ENCODE assay signal across 27 cellular contexts in genomic region chr2:132391381-132391780, GRCh38. TPM values are rescaled to one million over a fixed set of nuclear protein-coding genes. Genes with fewer than 3 reads are reported as not detected.
"Had no signal": no experiment of that assay in that cellular context is flagged by ENCODE, and none has a peak within 500 bp of the region (broad histone marks: within the 10 kb centered on the region; RNA-seq: fewer than 3 reads in every experiment).

No MANE protein-coding gene starts in this region.

- ATAC-seq: effector memory CD8-positive, alpha-beta T cell; gastrocnemius medialis; heart left ventricle; left lobe of liver; mucosa of descending colon; natural killer cell treated with Interleukin-12 subunit alpha and Interleukin-12 subunit beta and Interleukin-15 and Interleukin-18, amount 100 ng/mL, for 72 hours; right cardiac atrium; stimulated activated naive B cell treated with anti-CD40 and anti-IgM and Interleukin-4, amounts not matched to agents 10 μg/mL and 1 μg/mL and 100 μg/mL, for 72 hours; upper lobe of right lung had no signal

- H3K27me3 ChIP-seq: gastrocnemius medialis, heart left ventricle, hepatocyte, spleen, suprapubic skin, transverse colon, upper lobe of right lung, uterus had no signal

- H3K9me3 Mint-ChIP-seq: stimulated activated naive CD8-positive, alpha-beta T cell treated with anti-CD3 and anti-CD28 coated beads, Interleukin-15, Interleukin-2, amounts not matched to agents 100 ng/mL and 50 ng/mL, for 24 hours had no signal

- H3K4me1 ChIP-seq: gastrocnemius medialis, heart left ventricle, prostate gland, spleen, suprapubic skin, transverse colon, upper lobe of right lung, uterus had no signal

- H3K79me2 ChIP-seq: hepatocyte had no signal

- H2AFZ ChIP-seq: hepatocyte had no signal

- H3K4me1 Mint-ChIP-seq: memory B cell; naive B cell; stimulated activated naive B cell treated with anti-CD40 and anti-IgM and Interleukin-4, amounts not matched to agents 10 μg/mL and 1 μg/mL and 100 μg/mL, for 72 hours had no signal

- H3K27ac Mint-ChIP-seq: effector memory CD8-positive, alpha-beta T cell; memory B cell; mesothelial cell of epicardium; natural killer cell treated with Interleukin-12 subunit alpha and Interleukin-12 subunit beta and Interleukin-15 and Interleukin-18, amount 100 ng/mL, for 72 hours; stimulated activated naive B cell treated with anti-CD40 and anti-IgM and Interleukin-4, amounts not matched to agents 10 μg/mL and 1 μg/mL and 100 μg/mL, for 72 hours; stimulated activated naive CD8-positive, alpha-beta T cell treated with anti-CD3 and anti-CD28 coated beads, Interleukin-15, Interleukin-2, amounts not matched to agents 100 ng/mL and 50 ng/mL, for 24 hours had no signal

- DNase-seq: effector memory CD8-positive, alpha-beta T cell; gastrocnemius medialis; heart left ventricle; kidney; mucosa of descending colon; naive B cell; nucleus accumbens; right cardiac atrium; spleen; stimulated activated CD4-positive, alpha-beta T cell treated with anti-CD3 and anti-CD28 coated beads, Interleukin-4, amount 100 ng/mL, for 4 hours; stimulated activated naive B cell treated with anti-CD40 and anti-IgM and Interleukin-4, amounts not matched to agents 10 μg/mL and 1 μg/mL and 100 μg/mL, for 72 hours; transverse colon; upper lobe of right lung; uterus had no signal

- H3K4me2 ChIP-seq: hepatocyte had no signal

- H3K27me3 Mint-ChIP-seq: effector memory CD8-positive, alpha-beta T cell; naive B cell; natural killer cell treated with Interleukin-12 subunit alpha and Interleukin-12 subunit beta and Interleukin-15 and Interleukin-18, amount 100 ng/mL, for 72 hours; stimulated activated naive B cell treated with anti-CD40 and anti-IgM and Interleukin-4, amounts not matched to agents 10 μg/mL and 1 μg/mL and 100 μg/mL, for 72 hours; stimulated activated naive CD8-positive, alpha-beta T cell treated with anti-CD3 and anti-CD28 coated beads, Interleukin-15, Interleukin-2, amounts not matched to agents 100 ng/mL and 50 ng/mL, for 24 hours had no signal

- H3K9me3 ChIP-seq: gastrocnemius medialis, mucosa of descending colon, prostate gland, suprapubic skin, transverse colon, upper lobe of right lung, uterus had no signal

- H3K36me3 Mint-ChIP-seq: memory B cell; mesothelial cell of epicardium; naive B cell; natural killer cell treated with Interleukin-12 subunit alpha and Interleukin-12 subunit beta and Interleukin-15 and Interleukin-18, amount 100 ng/mL, for 72 hours; stimulated activated naive B cell treated with anti-CD40 and anti-IgM and Interleukin-4, amounts not matched to agents 10 μg/mL and 1 μg/mL and 100 μg/mL, for 72 hours had no signal

- H3K27ac ChIP-seq: coronary artery, gastrocnemius medialis, heart left ventricle, hepatocyte, prostate gland, skin epidermis, suprapubic skin, transverse colon, upper lobe of right lung, uterus had no signal

- H3K36me3 ChIP-seq: gastrocnemius medialis, heart left ventricle, prostate gland, spleen, suprapubic skin, transverse colon, upper lobe of right lung, uterus had no signal

- H3K4me3 Mint-ChIP-seq: effector memory CD8-positive, alpha-beta T cell; memory B cell; mesothelial cell of epicardium; naive B cell; natural killer cell treated with Interleukin-12 subunit alpha and Interleukin-12 subunit beta and Interleukin-15 and Interleukin-18, amount 100 ng/mL, for 72 hours; neural crest cell; stimulated activated naive B cell treated with anti-CD40 and anti-IgM and Interleukin-4, amounts not matched to agents 10 μg/mL and 1 μg/mL and 100 μg/mL, for 72 hours; stimulated activated naive CD8-positive, alpha-beta T cell treated with anti-CD3 and anti-CD28 coated beads, Interleukin-15, Interleukin-2, amounts not matched to agents 100 ng/mL and 50 ng/mL, for 24 hours had no signal

- H3K4me3 ChIP-seq: coronary artery, gastrocnemius medialis, heart left ventricle, hepatocyte, lung, mucosa of descending colon, prostate gland, skin epidermis, spleen, suprapubic skin, transverse colon, upper lobe of right lung, uterus had no signal

RNA-seq across cellular contexts. Expression of gene GPR39, which starts 25.2 kb away (rescaled TPM):
- total RNA-seq: dermis microvascular lymphatic vessel endothelial cell; heart left ventricle; natural killer cell treated with Interleukin-12 subunit alpha and Interleukin-12 subunit beta and Interleukin-15 and Interleukin-18, amount 100 ng/mL, for 72 hours; right cardiac atrium; spleen had no signal
- polyA plus RNA-seq: right cardiac atrium had no signal
